In genomic region chr7:157612009-157612663, GRCh38 we compare ENCODE assay signal across 13 cellular contexts.
DNase-seq lines count a peak whose midpoint lies in the region; ATAC-seq, FAIRE-seq and TF ChIP-seq lines count a peak whose summit lies in the region.
"Had no signal": no experiment of that assay in that cellular context is flagged by ENCODE, and none has a peak within 500 bp of the region (broad histone marks: within the 10 kb centered on the region; RNA-seq: fewer than 3 reads in every experiment).

No MANE protein-coding gene starts in this region.

- H3K36me3 Mint-ChIP-seq in activated naive CD8-positive, alpha-beta T cell treated with anti-CD3 and anti-CD28 coated beads, Interleukin-2, amount 50 U/mL, for 24 hours (ENCODE audit: low read depth), result no peaks in the 10 kb centered on the region
- H3K36me3 Mint-ChIP-seq in nephron progenitor cell (ENCODE audit: low read depth), result peaks cover 5% of the 10 kb centered on the region

- no peak overlapping the region for H2BK120ac ChIP-seq in trophoblast cell (ENCODE audit: insufficient read depth, low read length, poor library complexity)

- H2AFZ ChIP-seq in trophoblast cell (ENCODE audit: insufficient read depth, low read length, poor library complexity), result no peak overlapping the region

- FAIRE-seq in HTR-8/SVneo (lab: Jason Lieb, UNC), result no peak
- FAIRE-seq: astrocyte, GM12878 had no signal

- peak overlapping the region; percentile 47 to 79 (median 73); a peak in 20 of 22 replicates for H3K9ac ChIP-seq in BLaER1 treated with 17β-estradiol and CSF1 and Interleukin-3, amounts not matched to agents 10 nM and 100 nM
- no peak overlapping the region for H3K9ac ChIP-seq in trophoblast cell (ENCODE audit: low read length)

- no CpG with 5 or more reads among the region's 33 CpGs for WGBS in trophoblast cell (ENCODE audit: extremely low coverage, insufficient coverage, insufficient read length)

- peak overlapping the region; percentile 80 for H3K27ac Mint-ChIP-seq in activated naive CD8-positive, alpha-beta T cell treated with anti-CD3 and anti-CD28 coated beads, Interleukin-2, amount 50 U/mL, for 24 hours
- no peak overlapping the region for H3K27ac Mint-ChIP-seq in nephron progenitor cell

- H3K4me3 Mint-ChIP-seq in activated naive CD8-positive, alpha-beta T cell treated with anti-CD3 and anti-CD28 coated beads, Interleukin-2, amount 50 U/mL, for 24 hours, result peak overlapping the region; percentile 72
- H3K4me3 Mint-ChIP-seq in nephron progenitor cell, result peak overlapping the region; percentile 42
- H3K4me3 Mint-ChIP-seq: neural crest cell had no signal

- H3K14ac ChIP-seq in trophoblast cell (ENCODE audit: low read length), result no peak overlapping the region

- H3K18ac ChIP-seq in trophoblast cell (ENCODE audit: low read length), result no peak overlapping the region

- peak overlapping the region; percentile 51 to 74 (median 60) for H3K4me3 ChIP-seq in BLaER1 treated with 17β-estradiol and CSF1 and Interleukin-3, amounts not matched to agents 10 nM and 100 nM
- H3K4me3 ChIP-seq in DOHH2 (ENCODE audit: low read length) (peak overlapping the region; percentile 37), trophoblast cell (ENCODE audit: low read depth, low read length) (no peak overlapping the region)
- H3K4me3 ChIP-seq: GM12878 had no signal

- peak overlapping the region; percentile 89 to 99 (median 97) for H3K4me2 ChIP-seq in BLaER1 treated with 17β-estradiol and CSF1 and Interleukin-3, amounts not matched to agents 10 nM and 100 nM
- H3K4me2 ChIP-seq in DOHH2 (ENCODE audit: low read length), result peak overlapping the region; percentile 46
- no peak overlapping the region for H3K4me2 ChIP-seq in trophoblast cell (ENCODE audit: low read length)

- H3K4me1 ChIP-seq in BLaER1 treated with 17β-estradiol and CSF1 and Interleukin-3, amounts not matched to agents 10 nM and 100 nM, result peaks cover 16 to 93% (median 61%) of the 10 kb centered on the region in 10 experiments
- H3K4me1 ChIP-seq in DOHH2 (ENCODE audit: control insufficient read depth, low read length) (peaks cover 8% of the 10 kb centered on the region; the same call in 1 of the 2 replicates), trophoblast cell (ENCODE audit: control insufficient read depth in 1 of 2, insufficient read depth in 2 of 2, low read length in 2 of 2) (no peaks in the 10 kb centered on the region)

- H3K9me3 Mint-ChIP-seq in activated naive CD8-positive, alpha-beta T cell treated with anti-CD3 and anti-CD28 coated beads, Interleukin-2, amount 50 U/mL, for 24 hours, result no peaks in the 10 kb centered on the region
- peaks cover 10% of the 10 kb centered on the region for H3K9me3 Mint-ChIP-seq in nephron progenitor cell
- H3K9me3 Mint-ChIP-seq: neural crest cell had no signal

- H3K27me3 ChIP-seq in BLaER1 treated with 17β-estradiol and CSF1 and Interleukin-3, amounts not matched to agents 10 nM and 100 nM, result peaks cover 0 to 46% (median 9%) of the 10 kb centered on the region in 11 experiments; a peak in 10 of 22 replicates
- H3K27me3 ChIP-seq in DOHH2 (ENCODE audit: control insufficient read depth, low read length) (0 out of 2 replicates have a peak, but pooled peaks cover 4% of the 10 kb centered on the region), trophoblast cell (ENCODE audit: insufficient read depth, low read length) (no peaks in the 10 kb centered on the region)

- H3K23ac ChIP-seq in trophoblast cell (ENCODE audit: low read length), result no peak overlapping the region

- H3K4me1 Mint-ChIP-seq in activated naive CD8-positive, alpha-beta T cell treated with anti-CD3 and anti-CD28 coated beads, Interleukin-2, amount 50 U/mL, for 24 hours, result peaks cover 6% of the 10 kb centered on the region
- H3K4me1 Mint-ChIP-seq in nephron progenitor cell, result peaks cover 45% of the 10 kb centered on the region
- H3K4me1 Mint-ChIP-seq: neural crest cell had no signal

- H4K12ac ChIP-seq in trophoblast cell (ENCODE audit: low read depth, low read length), result no peak overlapping the region

- ATAC-seq in activated naive CD8-positive, alpha-beta T cell treated with anti-CD3 and anti-CD28 coated beads, Interleukin-2, amount 50 U/mL, for 24 hours, result no peak
- no peak for ATAC-seq in HG03439 (IDR thresholded peaks at IDR 0.05; ENCODE audit: unreplicated experiment)
- ATAC-seq: GM12878 had no signal

- H3K27ac ChIP-seq in BLaER1 treated with 17β-estradiol and CSF1 and Interleukin-3, amounts not matched to agents 10 nM and 100 nM, result peak overlapping the region in 10 of 11 experiments; percentile 58 to 80 (median 72); a peak in 16 of 22 replicates
- no peak overlapping the region for H3K27ac ChIP-seq in DOHH2 (ENCODE audit: low read depth, low read length)
- H3K27ac ChIP-seq in trophoblast cell (ENCODE audit: low read depth, low read length), result no peak overlapping the region

- H4K91ac ChIP-seq in trophoblast cell (ENCODE audit: low read depth, low read length), result no peak overlapping the region

- no peak overlapping the region for H4K8ac ChIP-seq in trophoblast cell (ENCODE audit: low read depth, low read length)

- H2AK5ac ChIP-seq in trophoblast cell (ENCODE audit: low read length), result no peak overlapping the region

- no peaks in the 10 kb centered on the region for H3K27me3 Mint-ChIP-seq in activated naive CD8-positive, alpha-beta T cell treated with anti-CD3 and anti-CD28 coated beads, Interleukin-2, amount 50 U/mL, for 24 hours
- H3K27me3 Mint-ChIP-seq in nephron progenitor cell (ENCODE audit: low read depth, poor library complexity), result peaks cover 2% of the 10 kb centered on the region

- H3K79me2 ChIP-seq in DOHH2 (ENCODE audit: control insufficient read depth, low read length), result no peaks in the 10 kb centered on the region
- H3K79me2 ChIP-seq in trophoblast cell (ENCODE audit: control insufficient read depth, insufficient read depth, low read length, poor library complexity), result no peaks in the 10 kb centered on the region

- TF ChIP-seq CTCF in DOHH2 (IDR thresholded peaks at IDR 0.05; ENCODE audit: low read depth, low read length, poor library complexity, severe bottlenecking) (no peak), nephron progenitor cell (IDR thresholded peaks at IDR 0.05) (no peak)

- H4K20me1 ChIP-seq in BLaER1 treated with 17β-estradiol and CSF1 and Interleukin-3, amounts not matched to agents 10 nM and 100 nM, result peaks cover 0 to 5% (median 0%) of the 10 kb centered on the region in 11 experiments; a peak in 2 of 22 replicates
- H4K20me1 ChIP-seq in DOHH2 (ENCODE audit: control insufficient read depth, insufficient read depth, low read depth, low read length), result no peaks in the 10 kb centered on the region

- H3K9me2 ChIP-seq in DOHH2 (replicated peaks; ENCODE audit: control insufficient read depth, low read length), result no peaks in the 10 kb centered on the region

- H3F3A ChIP-seq in DOHH2 (ENCODE audit: control insufficient read depth, insufficient read depth), result no peaks in the 10 kb centered on the region

- no peaks in the 10 kb centered on the region for H3K79me1 ChIP-seq in trophoblast cell (ENCODE audit: low read length)

- DNase-seq in activated naive CD8-positive, alpha-beta T cell treated with anti-CD3 and anti-CD28 coated beads, Interleukin-2, amount 50 U/mL, for 24 hours, result no peak
- DNase-seq in nephron progenitor cell (no peak), trophoblast cell (no peak), HTR-8/SVneo (ENCODE audit: insufficient read length, low spot score) (no peak), globus pallidus (ENCODE audit: low spot score) (no peak)
- DNase-seq: NCI-H1092, SHP77 had no signal

- H2BK12ac ChIP-seq in trophoblast cell (ENCODE audit: low read length), result no peak overlapping the region

- no peak overlapping the region for H3K4ac ChIP-seq in trophoblast cell (ENCODE audit: low read depth, low read length)

- H3K9me3 ChIP-seq in BLaER1 treated with 17β-estradiol and CSF1 and Interleukin-3, amounts not matched to agents 10 nM and 100 nM (replicated peaks in 1 of 11), result no peaks in the 10 kb centered on the region
- H3K9me3 ChIP-seq in DOHH2 (ENCODE audit: control insufficient read depth, insufficient read depth, low read length) (no peaks in the 10 kb centered on the region), trophoblast cell (ENCODE audit: insufficient read depth, low read depth, low read length) (peaks cover 3% of the 10 kb centered on the region)

- no peaks in the 10 kb centered on the region for H3K36me3 ChIP-seq in BLaER1 treated with 17β-estradiol and CSF1 and Interleukin-3, amounts not matched to agents 10 nM and 100 nM
- H3K36me3 ChIP-seq in DOHH2 (ENCODE audit: control insufficient read depth, low read length) (no peaks in the 10 kb centered on the region), trophoblast cell (ENCODE audit: control insufficient read depth in 1 of 2, insufficient read depth in 2 of 2, low read length in 2 of 2) (no peaks in the 10 kb centered on the region)

- no peak overlapping the region for H2BK5ac ChIP-seq in trophoblast cell (ENCODE audit: low read depth, low read length, poor library complexity)

Comparison
In these comparisons a context has a peak if more than half of its experiments do, and no peak if none do; other contexts are left out.
1. H3K27ac ChIP-seq: peak in BLaER1 treated with 17β-estradiol and CSF1 and Interleukin-3, amounts not matched to agents 10 nM and 100 nM (10 of 11); none in DOHH2 (single experiment) and trophoblast cell (single experiment).